ENCODE assay signal across 8 cellular contexts in genomic region chr5:138338411-138339085, GRCh38.
DNase-seq lines count a peak whose midpoint lies in the region; ATAC-seq and TF ChIP-seq lines count a peak whose summit lies in the region.

No MANE protein-coding gene starts in this region.

- no peaks in the 10 kb centered on the region for H3K27me3 ChIP-seq in muscle layer of duodenum (ENCODE audit: low read depth, low read length)

- TF ChIP-seq CTCF in LNCaP clone FGC (IDR thresholded peaks at IDR 0.05; ENCODE audit: control insufficient read depth, extremely low read depth, insufficient read depth) = no peak
- TF ChIP-seq CTCF in choroid plexus epithelial cell (conservative IDR thresholded peaks at IDR 0.05; ENCODE audit: low read depth, low read length) = no peak

- no peaks in the 10 kb centered on the region for H3K9me3 ChIP-seq in muscle layer of duodenum (ENCODE audit: control insufficient read depth in 1 of 2, low read length in 2 of 2)

- peak overlapping the region; percentile 76 for H3K4me3 ChIP-seq in LNCaP clone FGC (ENCODE audit: low read depth, low read length)
- peak overlapping the region; percentile 91 for H3K4me3 ChIP-seq in choroid plexus epithelial cell (ENCODE audit: low read depth, low read length)
- peak overlapping the region; percentile 74 to 89 for H3K4me3 ChIP-seq in muscle layer of duodenum (ENCODE audit: low read depth in 1 of 2, low read length in 2 of 2)

- peak overlapping the region; percentile 83 for H3K27ac ChIP-seq in muscle layer of duodenum (ENCODE audit: low read length)

- H3K4me1 ChIP-seq in muscle layer of duodenum (ENCODE audit: control insufficient read depth in 1 of 2, insufficient read depth in 2 of 2, low read length in 2 of 2) = peaks cover 9 to 24% of the 10 kb centered on the region in 2 donors

- DNase-seq in SIG-M5 treated with dmso at 0.1 percent for 504 hours (lab: John Stamatoyannopoulos, UW; ENCODE audit: unreplicated experiment) (peak; percentile 17), SIG-M5 (lab: John Stamatoyannopoulos, UW) (no peak), LNCaP clone FGC (ENCODE audit: low read depth) (no peak), choroid plexus epithelial cell (ENCODE audit: low read depth) (no peak), NCI-H1417 treated with DMSO at 0.1 percent for 48 hours (lab: John Stamatoyannopoulos, UW) (no peak), kidney glomerular epithelial cell (lab: John Stamatoyannopoulos, UW) (no peak)

- no peak for ATAC-seq in HG02884 (IDR thresholded peaks at IDR 0.05; ENCODE audit: unreplicated experiment)

- peaks cover 3 to 5% of the 10 kb centered on the region in 2 donors for H3K36me3 ChIP-seq in muscle layer of duodenum (ENCODE audit: control insufficient read depth in 1 of 2, insufficient read depth in 2 of 2, low read length in 2 of 2)
